In the genomic region with DNA sequence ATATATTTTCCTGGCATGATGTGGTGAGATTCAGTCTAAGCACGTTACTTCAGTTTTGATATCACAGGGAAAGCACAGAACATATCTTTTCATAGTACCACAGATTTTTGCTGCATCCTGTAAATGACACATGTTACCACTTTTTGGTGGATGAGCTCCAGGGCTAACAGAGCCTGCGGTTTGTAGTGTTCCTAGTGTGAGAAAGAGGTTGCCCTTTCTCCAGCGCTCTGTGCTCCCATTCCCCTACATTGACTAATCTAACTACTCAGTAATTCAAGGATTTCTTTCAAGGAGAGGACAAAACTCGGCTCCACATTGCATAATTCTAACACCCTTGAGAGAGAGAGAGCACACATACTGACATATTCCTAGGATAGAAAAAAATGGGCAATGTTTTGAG, we compare ENCODE assay signal across 19 cellular contexts.
DNase-seq lines count a peak whose midpoint lies in the region; ATAC-seq, FAIRE-seq and TF ChIP-seq lines count a peak whose summit lies in the region.
"Had no signal": no experiment of that assay in that cellular context is flagged by ENCODE, and none has a peak within 500 bp of the region (broad histone marks: within the 10 kb centered on the region; RNA-seq: fewer than 3 reads in every experiment).

No MANE protein-coding gene starts in this region.

- H3K4me1 ChIP-seq in aorta (ENCODE audit: control insufficient read depth in 1 of 2, insufficient read depth in 2 of 2, low read length in 2 of 2) (no peaks in the 10 kb centered on the region), endodermal cell (ENCODE audit: control insufficient read depth, insufficient read depth, low read length) (peaks cover 3% of the 10 kb centered on the region)
- H3K4me1 ChIP-seq: esophagus muscularis mucosa, transverse colon had no signal

- no peak overlapping the region for H3K4me3 ChIP-seq in astrocyte of the cerebellum (ENCODE audit: low read depth, low read length)
- no peak overlapping the region for H3K4me3 ChIP-seq in aorta (ENCODE audit: low read length in 2 of 2)
- H3K4me3 ChIP-seq in endodermal cell (ENCODE audit: low read length), result no peak overlapping the region
- H3K4me3 ChIP-seq: dorsolateral prefrontal cortex, esophagus muscularis mucosa, transverse colon had no signal

- H3K9me3 Mint-ChIP-seq in glutamatergic neuron (ENCODE audit: unreplicated experiment) (no peaks in the 10 kb centered on the region), endodermal cell (no peaks in the 10 kb centered on the region)
- H3K9me3 Mint-ChIP-seq: brain; CD4-positive, alpha-beta memory T cell had no signal

- H3K27me3 ChIP-seq in aorta (ENCODE audit: control insufficient read depth in 1 of 2, insufficient read depth in 2 of 2, low read length in 1 of 2) (no peaks in the 10 kb centered on the region), endodermal cell (ENCODE audit: control insufficient read depth, insufficient read depth, low read length, poor library complexity, severe bottlenecking) (no peaks in the 10 kb centered on the region)
- H3K27me3 ChIP-seq: dorsolateral prefrontal cortex, esophagus muscularis mucosa, transverse colon had no signal

- H3K27me3 Mint-ChIP-seq in glutamatergic neuron (ENCODE audit: unreplicated experiment) (peaks cover 1% of the 10 kb centered on the region), endodermal cell (ENCODE audit: insufficient read depth) (no peaks in the 10 kb centered on the region)
- H3K27me3 Mint-ChIP-seq: brain; CD4-positive, alpha-beta memory T cell had no signal

- H3K4me3 Mint-ChIP-seq in glutamatergic neuron (ENCODE audit: unreplicated experiment), result no peak overlapping the region
- no peak overlapping the region for H3K4me3 Mint-ChIP-seq in endodermal cell
- H3K4me3 Mint-ChIP-seq: CD4-positive, alpha-beta memory T cell had no signal

- H3K36me3 Mint-ChIP-seq in glutamatergic neuron (ENCODE audit: unreplicated experiment), result no peaks in the 10 kb centered on the region
- no peaks in the 10 kb centered on the region for H3K36me3 Mint-ChIP-seq in endodermal cell (ENCODE audit: low read depth)
- H3K36me3 Mint-ChIP-seq: brain; CD4-positive, alpha-beta memory T cell had no signal

- intact Hi-C loops in Right ventricle myocardium inferior (cut with DNase I) (no loop called here), cardiac septum (cut with DNase I) (no loop called here), aorta (cut with DNase I) (no loop called here)

- H3K9ac ChIP-seq in endodermal cell (ENCODE audit: extremely low read depth, low read length, poor library complexity, severe bottlenecking), result no peak overlapping the region

- H3K27ac Mint-ChIP-seq in glutamatergic neuron (ENCODE audit: unreplicated experiment) (peak overlapping the region; percentile 14), endodermal cell (no peak overlapping the region)
- H3K27ac Mint-ChIP-seq: CD4-positive, alpha-beta memory T cell had no signal

- H3K36me3 ChIP-seq in aorta (ENCODE audit: control insufficient read depth in 1 of 2, insufficient read depth in 2 of 2, low read length in 1 of 2) (no peaks in the 10 kb centered on the region), endodermal cell (ENCODE audit: control insufficient read depth, insufficient read depth, low read length) (no peaks in the 10 kb centered on the region)
- H3K36me3 ChIP-seq: esophagus muscularis mucosa, transverse colon had no signal

- DNase-seq in Right ventricle myocardium inferior (ENCODE audit: missing footprints) (no peak), cardiac septum (ENCODE audit: low spot score) (no peak), astrocyte of the cerebellum (ENCODE audit: low read depth) (peak; percentile 24), glutamatergic neuron (no peak), aorta (no peak), endodermal cell (no peak), frontal cortex (ENCODE audit: low spot score in 2 of 2) (no peak), DMS153 treated with DMSO at 0.1 percent for 48 hours (lab: John Stamatoyannopoulos, UW; ENCODE audit: unreplicated experiment) (no peak)
- DNase-seq: 8988T; activated CD4-positive, alpha-beta T cell treated with anti-CD3 and anti-CD28 coated beads for 1 hour; activated CD8-positive, alpha-beta memory T cell treated with anti-CD3 and anti-CD28 coated beads, Interleukin-2, amount 50 U/mL, for 4 hours; CD4-positive, alpha-beta memory T cell; DMS79 treated with DMSO at 0.1 percent for 48 hours; dorsolateral prefrontal cortex; NCI-H345; T-helper 2 cell; transverse colon had no signal

- ATAC-seq in Right ventricle myocardium inferior (peak; percentile 92), aorta (ENCODE audit: low FRiP score) (peak; percentile 60)

- H3K9me3 ChIP-seq in aorta (ENCODE audit: control insufficient read depth, low read length) (no peaks in the 10 kb centered on the region), endodermal cell (ENCODE audit: control insufficient read depth, low read length) (no peaks in the 10 kb centered on the region)
- H3K9me3 ChIP-seq: esophagus muscularis mucosa, transverse colon had no signal

- H3K4me1 Mint-ChIP-seq in glutamatergic neuron (ENCODE audit: low read depth, unreplicated experiment) (peaks cover 17% of the 10 kb centered on the region), endodermal cell (peaks cover 17% of the 10 kb centered on the region)
- H3K4me1 Mint-ChIP-seq: CD4-positive, alpha-beta memory T cell had no signal

- FAIRE-seq in frontal cortex (lab: Jason Lieb, UNC), result no peak

- 48 to 53% methylated on average over 4 of the region's 4 CpGs for WGBS in aorta, 2 donors
- WGBS in endodermal cell (ENCODE audit: insufficient coverage in 1 of 2, insufficient read length in 1 of 2), 2 experiments, result 83 to 100% methylated on average over 1 to 4 of the region's 4 CpGs

- H3K27ac ChIP-seq in aorta (ENCODE audit: low read depth in 1 of 2, low read length in 2 of 2) (no peak overlapping the region), endodermal cell (ENCODE audit: low read depth, low read length) (no peak overlapping the region)
- H3K27ac ChIP-seq: dorsolateral prefrontal cortex, esophagus muscularis mucosa, transverse colon had no signal

- in situ Hi-C loops in astrocyte of the cerebellum (cut with HindIII; ENCODE audit: low sequenced_read_pairs), result no loop called here

- no peak for TF ChIP-seq CTCF in astrocyte of the cerebellum (IDR thresholded peaks at IDR 0.05; ENCODE audit: low read depth, low read length, missing control alignments)
- TF ChIP-seq CTCF in glutamatergic neuron (IDR thresholded peaks at IDR 0.05; ENCODE audit: partially characterized antibody, unreplicated experiment), result no peak
- TF ChIP-seq CTCF in endodermal cell (conservative IDR thresholded peaks at IDR 0.05), result no peak
